ENCODE assay signal across 8 cellular contexts in the genomic region with DNA sequence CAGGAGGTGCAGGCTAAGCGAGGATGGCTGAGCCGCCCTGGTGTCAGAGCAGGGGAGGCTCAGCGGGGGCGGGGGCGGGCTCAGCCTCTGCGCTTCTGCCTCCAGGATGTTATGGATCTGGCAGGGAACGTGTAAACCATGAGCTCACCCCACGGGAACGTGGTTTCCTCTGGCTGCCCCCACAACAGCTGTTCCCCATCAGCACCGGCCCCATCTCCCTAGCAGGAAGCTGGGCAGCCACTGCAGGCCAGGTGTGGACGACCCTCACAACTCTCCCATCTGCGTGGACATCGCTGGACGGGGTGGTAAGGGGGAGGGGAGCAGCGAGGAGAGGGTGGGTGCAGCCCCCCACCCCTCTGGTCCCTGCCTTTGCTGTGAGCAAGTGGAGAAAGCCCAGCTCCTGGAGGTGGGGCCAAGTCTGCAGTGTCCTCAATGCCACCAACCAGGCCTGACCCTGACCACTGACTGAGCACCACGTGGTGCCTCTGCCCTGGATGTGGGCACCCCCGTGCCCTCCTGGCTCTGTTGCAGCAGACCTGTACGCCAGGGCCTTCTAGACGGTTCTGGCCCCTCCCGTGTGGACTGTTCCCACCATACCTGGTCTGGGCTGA. TPM values are rescaled to one million over a fixed set of nuclear protein-coding genes. Genes with fewer than 3 reads are reported as not detected.
A peak's percentile ranks its signal among the peaks of the same experiment; 100 is the strongest.
DNase-seq lines count a peak whose midpoint lies in the region; ATAC-seq, FAIRE-seq and TF ChIP-seq lines count a peak whose summit lies in the region.

No MANE protein-coding gene starts in this region.

- CTCF ChIA-PET in HepG2 (lab: Yijun Ruan, JAX; ENCODE audit: low intra/inter-chr PET ratio, low total read pairs): no interaction called here

- H3K9me3 ChIP-seq in liver (ENCODE audit: control insufficient read depth in 4 of 4, low read length in 3 of 4): no peaks in the 10 kb centered on the region
- no peaks in the 10 kb centered on the region for H3K9me3 ChIP-seq in HepG2 (ENCODE audit: low read length)
- no peaks in the 10 kb centered on the region for H3K9me3 ChIP-seq in NT2/D1 (ENCODE audit: insufficient read depth, low read length)
- no peaks in the 10 kb centered on the region for H3K9me3 ChIP-seq in duodenal mucosa (ENCODE audit: control insufficient read depth in 1 of 2, low read length in 2 of 2)

- H2AFZ ChIP-seq in HepG2 (ENCODE audit: low read length): no peak overlapping the region

- TF ChIP-seq RAD21 in liver (IDR thresholded peaks at IDR 0.05) (no peak), HepG2 (CRISPR knock-in tag; IDR thresholded peaks at IDR 0.05) (no peak)

- ATAC-seq in HepG2 (no peak), GM21515 (IDR thresholded peaks at IDR 0.05; ENCODE audit: unreplicated experiment) (no peak), HG02973 (IDR thresholded peaks at IDR 0.05; ENCODE audit: unreplicated experiment) (no peak), GM18505 (IDR thresholded peaks at IDR 0.05; ENCODE audit: unreplicated experiment) (no peak)

- H3K9ac ChIP-seq in liver (ENCODE audit: low read depth in 1 of 2, low read length in 2 of 2) (no peak overlapping the region), HepG2 (ENCODE audit: insufficient read depth, low read depth, low read length) (no peak overlapping the region), NT2/D1 (ENCODE audit: insufficient read length, low read depth) (peak overlapping the region; percentile 16), duodenal mucosa (ENCODE audit: low read depth in 1 of 2, low read length in 2 of 2) (peak overlapping the region; percentile 57 to 61)

- H4K20me1 ChIP-seq in HepG2 (ENCODE audit: insufficient read depth, low read length): no peaks in the 10 kb centered on the region

- no peak overlapping the region for H3K4me3 ChIP-seq in liver (ENCODE audit: low read depth in 1 of 3, low read length in 3 of 3)
- H3K4me3 ChIP-seq in HepG2 (replicated peaks in 1 of 3; ENCODE audit: insufficient read depth in 1 of 3, low read depth in 2 of 3, low read length in 3 of 3): no peak overlapping the region
- H3K4me3 ChIP-seq in NT2/D1 (ENCODE audit: insufficient read length, low read depth): no peak overlapping the region
- H3K4me3 ChIP-seq in duodenal mucosa (ENCODE audit: low read depth in 1 of 2, low read length in 2 of 2): peak overlapping the region; percentile 62 to 69

- TF ChIP-seq POLR2A in HepG2 (IDR thresholded peaks at IDR 0.05; ENCODE audit: insufficient read depth in 1 of 2, low read depth in 2 of 2, low read length in 2 of 2) (no peak), GM18505 (IDR thresholded peaks at IDR 0.05; ENCODE audit: borderline replicate concordance, extremely low read depth, insufficient read depth, insufficient read length) (no peak)

- H3K4me1 ChIP-seq in liver (ENCODE audit: control insufficient read depth in 4 of 4, insufficient read depth in 4 of 4, low read length in 3 of 4): peaks cover 2 to 28% (median 12%) of the 10 kb centered on the region in 4 donors
- H3K4me1 ChIP-seq in HepG2 (ENCODE audit: insufficient read depth, low read length): peaks cover 25% of the 10 kb centered on the region
- H3K4me1 ChIP-seq in NT2/D1 (ENCODE audit: insufficient read depth, insufficient read length): peaks cover 13% of the 10 kb centered on the region
- H3K4me1 ChIP-seq in duodenal mucosa (ENCODE audit: control insufficient read depth in 1 of 2, insufficient read depth in 2 of 2, low read length in 2 of 2): peaks cover 33 to 49% of the 10 kb centered on the region in 2 donors

- intact Hi-C loops in HepG2 (cut with micrococcal nuclease; ENCODE audit: unreplicated experiment): no loop called here

- BruUV-seq in HepG2 (replicated peaks; lab: Mats Ljungman, UMichigan): no TSS peak

- H3K4me2 ChIP-seq in HepG2 (ENCODE audit: low read depth, low read length): no peak overlapping the region

- 72% methylated on average over 20 of the region's 20 CpGs for WGBS in liver
- 96% methylated on average over 14 of the region's 20 CpGs for WGBS in HepG2 (ENCODE audit: low lambda C conversion rate)

- POLR2A ChIA-PET in HepG2 (lab: Yijun Ruan, JAX): no interaction called here

- DNase-seq in HepG2 (ENCODE audit: low spot score) (no peak), NT2/D1 (ENCODE audit: low read depth, low spot score) (no peak), non-pigmented ciliary epithelial cell (ENCODE audit: low read depth) (peak; percentile 73)

- in situ Hi-C loops in HepG2 (cut with HindIII; ENCODE audit: extremely low pct_ligation_motif_present, low pct_unique_long_range_greater_than_20kb): no loop called here

- TF ChIP-seq EP300 in HepG2 (IDR thresholded peaks at IDR 0.05; ENCODE audit: low read depth in 2 of 2, low read length in 2 of 2): no peak
- no peak for TF ChIP-seq EP300 in HepG2 (CRISPR knock-in tag; IDR thresholded peaks at IDR 0.05; ENCODE audit: borderline replicate concordance)

- TF ChIP-seq CTCF in liver (IDR thresholded peaks at IDR 0.05; ENCODE audit: low read depth, low read length, missing input control): no peak
- TF ChIP-seq CTCF in HepG2 (CRISPR knock-in tag; IDR thresholded peaks at IDR 0.05): no peak

- H3K79me2 ChIP-seq in HepG2 (ENCODE audit: insufficient read depth, low read length): peaks cover 2% of the 10 kb centered on the region

- H3K36me3 ChIP-seq in liver (ENCODE audit: control insufficient read depth in 4 of 4, insufficient read depth in 3 of 4, low read depth in 1 of 4, low read length in 3 of 4) (peaks cover 0 to 3% (median 2%) of the 10 kb centered on the region in 4 donors), HepG2 (replicated peaks in 1 of 2; ENCODE audit: control insufficient read depth in 1 of 2, insufficient read depth in 2 of 2, low read length in 2 of 2) (no peaks in the 10 kb centered on the region; a peak in 2 of 5 replicates), NT2/D1 (ENCODE audit: insufficient read depth, insufficient read length, low read length) (no peaks in the 10 kb centered on the region), duodenal mucosa (ENCODE audit: control insufficient read depth in 1 of 2, insufficient read depth in 2 of 2, low read length in 2 of 2) (peaks cover 0 to 6% of the 10 kb centered on the region in 2 donors)

- H3K27me3 ChIP-seq in liver (ENCODE audit: control insufficient read depth in 4 of 4, insufficient read depth in 4 of 4, low read length in 3 of 4) (no peaks in the 10 kb centered on the region), HepG2 (ENCODE audit: control insufficient read depth in 1 of 2, insufficient read depth in 2 of 2, low read length in 2 of 2) (no peaks in the 10 kb centered on the region), NT2/D1 (ENCODE audit: insufficient read depth, insufficient read length) (no peaks in the 10 kb centered on the region), duodenal mucosa (ENCODE audit: control insufficient read depth in 1 of 2, insufficient read depth in 2 of 2, low read length in 2 of 2) (no peaks in the 10 kb centered on the region)

- peak overlapping the region; percentile 59 to 66 for H3K27ac ChIP-seq in liver (ENCODE audit: low read depth in 1 of 2, low read length in 2 of 2)
- no peak overlapping the region for H3K27ac ChIP-seq in HepG2 (ENCODE audit: extremely low read length, insufficient read depth, low read length)
- peak overlapping the region; percentile 75 for H3K27ac ChIP-seq in duodenal mucosa (ENCODE audit: low read depth, low read length)

- FAIRE-seq in HepG2 (lab: Jason Lieb, UNC): no peak

RNA-seq across cellular contexts. Expression of gene SPON2, which starts 28.1 kb away (rescaled TPM):
- total RNA-seq in liver: 10 to 100 TPM; 35.7 to 80.3 TPM
- 10 to 100 TPM; 64.5 to 80.2 TPM for polyA plus RNA-seq in liver
- total RNA-seq in HepG2 (2016; rRNA removed; fragmentation: Illumina TruSeq; extraction: Trizol): 12.5 and 17.4 TPM in 2 replicates
- total RNA-seq in HepG2 (2016; cell fraction: cytosol; rRNA removed; fragmentation: Illumina TruSeq; extraction: Trizol; ENCODE audit: low read depth): 4.7 and 5.3 TPM in 2 replicates
- 13.2 and 25.5 TPM in 2 replicates for total RNA-seq in HepG2 (2016; cell fraction: insoluble cytoplasmic fraction; rRNA removed; fragmentation: Illumina TruSeq; extraction: Trizol)
- 9.4 and 9.5 TPM in 2 replicates for total RNA-seq in HepG2 (2016; cell fraction: membrane; rRNA removed; fragmentation: Illumina TruSeq; extraction: Trizol)
- total RNA-seq in HepG2 (2016; cell fraction: nucleus; rRNA removed; fragmentation: Illumina TruSeq; extraction: Trizol): 15.0 and 17.4 TPM in 2 replicates
- polyA plus RNA-seq in HepG2 (2011; rRNA removed): 55.2 and 80.8 TPM in 2 replicates
- 34.7 and 69.3 TPM in 2 replicates for polyA plus RNA-seq in HepG2 (2011; cell fraction: cytosol; rRNA removed)
- polyA plus RNA-seq in HepG2 (2011; cell fraction: nucleus; rRNA removed): 320 and 335 TPM in 2 replicates
- polyA plus RNA-seq in HepG2 (2012): 21.8 and 46.8 TPM in 2 replicates
- polyA plus RNA-seq in HepG2 (2016; cell fraction: cytosol; fragmentation: Illumina TruSeq; extraction: Trizol; ENCODE audit: low read depth): 3.7 and 4.9 TPM in 2 replicates
- polyA plus RNA-seq in HepG2 (2016; cell fraction: insoluble cytoplasmic fraction; fragmentation: Illumina TruSeq; extraction: Trizol; ENCODE audit: low read depth): 12.3 and 15.6 TPM in 2 replicates
- 8.6 and 9.0 TPM in 2 replicates for polyA plus RNA-seq in HepG2 (2016; cell fraction: membrane; fragmentation: Illumina TruSeq; extraction: Trizol; ENCODE audit: low read depth)
- 34.9 and 43.2 TPM in 2 replicates for polyA plus RNA-seq in HepG2 (2016; cell fraction: nucleus; fragmentation: Illumina TruSeq; extraction: Trizol; ENCODE audit: insufficient read depth, low read depth)
- 0.65 and 46.4 TPM in 2 replicates for polyA minus RNA-seq in HepG2 (2011; rRNA and poly(A)+ RNA removed; ENCODE audit: low replicate concordance)
- 20.2 and 29.8 TPM in 2 replicates for polyA minus RNA-seq in HepG2 (2011; cell fraction: cytosol; rRNA and poly(A)+ RNA removed)
- polyA minus RNA-seq in HepG2 (2011; cell fraction: nucleus; rRNA and poly(A)+ RNA removed): 33.9 and 38.4 TPM in 2 replicates

RNA-seq across cellular contexts. Expression of gene CTBP1, which starts 48.4 kb away (rescaled TPM):
- total RNA-seq in liver (100 to 1,000 TPM in 1 of 2 donors, 10 to 100 TPM in 1; 88.7 to 156 TPM), HepG2 (2016; rRNA removed; fragmentation: Illumina TruSeq; extraction: Trizol) (106 and 112 TPM in 2 replicates)
- polyA plus RNA-seq in liver (10 to 100 TPM; 27.5 to 70.4 TPM), HepG2 (2011; rRNA removed) (78.5 and 123 TPM in 2 replicates)
- total RNA-seq in HepG2 (2016; cell fraction: cytosol; rRNA removed; fragmentation: Illumina TruSeq; extraction: Trizol; ENCODE audit: low read depth): 119 TPM in 2 replicates
- 83.8 and 121 TPM in 2 replicates for total RNA-seq in HepG2 (2016; cell fraction: insoluble cytoplasmic fraction; rRNA removed; fragmentation: Illumina TruSeq; extraction: Trizol)
- total RNA-seq in HepG2 (2016; cell fraction: membrane; rRNA removed; fragmentation: Illumina TruSeq; extraction: Trizol): 133 and 173 TPM in 2 replicates
- total RNA-seq in HepG2 (2016; cell fraction: nucleus; rRNA removed; fragmentation: Illumina TruSeq; extraction: Trizol): 51.5 and 60.9 TPM in 2 replicates
- polyA plus RNA-seq in HepG2 (2011; cell fraction: cytosol; rRNA removed): 87.2 and 182 TPM in 2 replicates
- 489 and 636 TPM in 2 replicates for polyA plus RNA-seq in HepG2 (2011; cell fraction: nucleus; rRNA removed)
- 69.0 and 92.6 TPM in 2 replicates for polyA plus RNA-seq in HepG2 (2012)
- polyA plus RNA-seq in HepG2 (2016; cell fraction: cytosol; fragmentation: Illumina TruSeq; extraction: Trizol; ENCODE audit: low read depth): 49.5 and 64.7 TPM in 2 replicates
- polyA plus RNA-seq in HepG2 (2016; cell fraction: insoluble cytoplasmic fraction; fragmentation: Illumina TruSeq; extraction: Trizol; ENCODE audit: low read depth): 101 and 112 TPM in 2 replicates
- 103 and 116 TPM in 2 replicates for polyA plus RNA-seq in HepG2 (2016; cell fraction: membrane; fragmentation: Illumina TruSeq; extraction: Trizol; ENCODE audit: low read depth)
- polyA plus RNA-seq in HepG2 (2016; cell fraction: nucleus; fragmentation: Illumina TruSeq; extraction: Trizol; ENCODE audit: insufficient read depth, low read depth): 152 and 155 TPM in 2 replicates
- 136 and 350 TPM in 2 replicates for polyA minus RNA-seq in HepG2 (2011; rRNA and poly(A)+ RNA removed; ENCODE audit: low replicate concordance)
- polyA minus RNA-seq in HepG2 (2011; cell fraction: cytosol; rRNA and poly(A)+ RNA removed): 85.1 and 100 TPM in 2 replicates
- 47.7 and 48.4 TPM in 2 replicates for polyA minus RNA-seq in HepG2 (2011; cell fraction: nucleus; rRNA and poly(A)+ RNA removed)

Comparison
In these comparisons a context has a peak if more than half of its experiments do, and no peak if none do; other contexts are left out.
1. H3K4me3 ChIP-seq: peak in duodenal mucosa (2 of 2); none in liver (0 of 3), HepG2 (0 of 3) and NT2/D1 (single experiment).
2. H3K9ac ChIP-seq: peak in NT2/D1 (single experiment) and duodenal mucosa (2 of 2); none in liver (0 of 2) and HepG2 (single experiment).